12 cellular contexts compared by ENCODE assay signal in genomic region chr9:87599901-87600610, GRCh38.
DNase-seq lines count a peak whose midpoint lies in the region; ATAC-seq, FAIRE-seq and TF ChIP-seq lines count a peak whose summit lies in the region.
"Had no signal": no experiment of that assay in that cellular context is flagged by ENCODE, and none has a peak within 500 bp of the region (broad histone marks: within the 10 kb centered on the region; RNA-seq: fewer than 3 reads in every experiment).

No MANE protein-coding gene starts in this region.

- H3K9me3 ChIP-seq in adipocyte (ENCODE audit: control insufficient read depth, low read length), result no peaks in the 10 kb centered on the region

- DNase-seq in H54 (ENCODE audit: insufficient read length, low spot score) (peak; percentile 49), adipocyte (ENCODE audit: low read depth) (peak; percentile 86), left ventricle myocardium superior (no peak), skeletal muscle cell (ENCODE audit: low read depth) (peak; percentile 34), NCI-H345 treated with DMSO at 0.1 percent for 48 hours (lab: John Stamatoyannopoulos, UW; ENCODE audit: unreplicated experiment) (no peak), DMS 273 (lab: John Stamatoyannopoulos, UW; ENCODE audit: unreplicated experiment) (no peak)
- DNase-seq: activated T-cell treated with anti-CD3 and anti-CD28 coated beads, Interleukin-2, amount 50 U/mL, for 4 hours; Kasumi-1 had no signal

- no peaks in the 10 kb centered on the region for H3K36me3 ChIP-seq in adipocyte (ENCODE audit: control insufficient read depth, insufficient read depth, low read length, severe bottlenecking)

- FAIRE-seq in H54 (lab: Jason Lieb, UNC), result peak; percentile 78
- FAIRE-seq: GM12891 had no signal

- intact Hi-C loops in left ventricle myocardium superior (cut with micrococcal nuclease), result loop anchor here (10.0 kb wide), 1 partner anchor 95 kb away; no protein-coding TSS in a partner anchor

- H3K9ac ChIP-seq in adipocyte (ENCODE audit: low read length), result peak overlapping the region; percentile 19

- peak; percentile 34 for ATAC-seq in left ventricle myocardium superior
- no peak for ATAC-seq in HG03457 (IDR thresholded peaks at IDR 0.05; ENCODE audit: unreplicated experiment)
- no peak for ATAC-seq in GM18505 (IDR thresholded peaks at IDR 0.05; ENCODE audit: unreplicated experiment)
- ATAC-seq: activated T-cell treated with anti-CD3 and anti-CD28 coated beads, Interleukin-2, amount 50 U/mL, for 4 hours had no signal

- no peaks in the 10 kb centered on the region for H3K27me3 ChIP-seq in adipocyte (replicated peaks; ENCODE audit: control insufficient read depth, insufficient read depth, low read length)

- H3K4me1 ChIP-seq in adipocyte (ENCODE audit: control insufficient read depth, insufficient read depth, low read length), result peaks cover 17% of the 10 kb centered on the region

- TF ChIP-seq POLR2A in H54 (IDR thresholded peaks at IDR 0.05; ENCODE audit: low read depth, low read length) (no peak), GM18505 (IDR thresholded peaks at IDR 0.05; ENCODE audit: borderline replicate concordance, extremely low read depth, insufficient read depth, insufficient read length) (no peak)

- H3K4me3 ChIP-seq in adipocyte (ENCODE audit: low read length) (peak overlapping the region; percentile 71), skeletal muscle cell (ENCODE audit: low read depth, low read length) (no peak overlapping the region)
- H3K4me3 ChIP-seq: SK-N-MC had no signal

Comparison
In these comparisons a context has a peak if more than half of its experiments do, and no peak if none do; other contexts are left out.
1. DNase-seq: peak in H54 (single experiment), adipocyte (single experiment) and skeletal muscle cell (single experiment); none in left ventricle myocardium superior (single experiment), NCI-H345 treated with DMSO at 0.1 percent for 48 hours (single experiment) and DMS 273 (single experiment).